23 cellular contexts compared by ENCODE assay signal in the genomic region with DNA sequence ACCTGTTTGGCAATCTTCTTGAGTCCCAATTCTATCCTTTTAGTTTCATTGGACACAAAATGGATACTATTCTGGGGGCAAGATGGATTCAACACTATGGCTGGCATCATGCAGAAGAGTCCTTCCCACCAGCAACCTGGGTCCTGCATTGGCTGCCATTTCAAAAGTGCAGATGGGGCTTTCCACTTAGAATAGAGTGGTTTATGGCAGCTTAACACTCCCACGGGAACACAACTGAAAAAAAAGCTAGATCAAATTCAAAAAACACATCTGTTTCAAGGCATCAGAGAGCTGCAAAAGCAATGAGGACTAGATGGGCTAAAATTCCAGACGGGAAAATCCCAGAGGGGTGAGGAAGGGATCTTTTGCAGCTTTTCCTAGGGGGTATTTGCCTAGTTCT. TPM values are rescaled to one million over a fixed set of nuclear protein-coding genes. Genes with fewer than 3 reads are reported as not detected.
DNase-seq lines count a peak whose midpoint lies in the region; ATAC-seq and TF ChIP-seq lines count a peak whose summit lies in the region.
"Had no signal": no experiment of that assay in that cellular context is flagged by ENCODE, and none has a peak within 500 bp of the region (broad histone marks: within the 10 kb centered on the region; RNA-seq: fewer than 3 reads in every experiment).

No MANE protein-coding gene starts in this region.

- peak overlapping the region in 10 of 11 experiments; percentile 39 to 75 (median 58); a peak in 20 of 22 replicates for H3K4me2 ChIP-seq in BLaER1 treated with 17β-estradiol and CSF1 and Interleukin-3, amounts not matched to agents 10 nM and 100 nM

- H3K27ac ChIP-seq in BLaER1 treated with 17β-estradiol and CSF1 and Interleukin-3, amounts not matched to agents 10 nM and 100 nM: peak overlapping the region in 5 of 11 experiments; percentile 1 to 61 (median 44); a peak in 9 of 22 replicates
- no peak overlapping the region for H3K27ac ChIP-seq in colonic mucosa
- H3K27ac ChIP-seq: parathyroid adenoma had no signal

- H3K4me1 Mint-ChIP-seq in activated CD4-positive, alpha-beta memory T cell treated with anti-CD3 and anti-CD28 coated beads for 36 hours (ENCODE audit: low read depth): peaks cover 3% of the 10 kb centered on the region

- no peaks in the 10 kb centered on the region for H3K27me3 ChIP-seq in BLaER1 treated with 17β-estradiol and CSF1 and Interleukin-3, amounts not matched to agents 10 nM and 100 nM
- H3K27me3 ChIP-seq in colonic mucosa: no peaks in the 10 kb centered on the region

- no peak overlapping the region for H3K4me3 Mint-ChIP-seq in activated CD4-positive, alpha-beta memory T cell treated with anti-CD3 and anti-CD28 coated beads for 36 hours
- H3K4me3 Mint-ChIP-seq: activated naive CD8-positive, alpha-beta T cell treated with anti-CD3 and anti-CD28 coated beads, Interleukin-2, amount 50 U/mL, for 24 hours; natural killer cell; stimulated activated naive CD8-positive, alpha-beta T cell treated with anti-CD3 and anti-CD28 coated beads, Interleukin-15, amount 100 ng/mL, for 72 hours; type B pancreatic cell had no signal

- ATAC-seq in GM19025 (IDR thresholded peaks at IDR 0.05; ENCODE audit: low read depth, unreplicated experiment): peak; percentile 50
- ATAC-seq: activated naive CD8-positive, alpha-beta T cell treated with anti-CD3 and anti-CD28 coated beads, Interleukin-2, amount 50 U/mL, for 24 hours; natural killer cell; stimulated activated naive CD8-positive, alpha-beta T cell treated with anti-CD3 and anti-CD28 coated beads, Interleukin-15, amount 100 ng/mL, for 72 hours had no signal

- no peak overlapping the region for H3K4me3 ChIP-seq in BLaER1 treated with 17β-estradiol and CSF1 and Interleukin-3, amounts not matched to agents 10 nM and 100 nM
- no peak overlapping the region for H3K4me3 ChIP-seq in colonic mucosa

- POLR2A ChIA-PET in activated CD4-positive, alpha-beta memory T cell treated with anti-CD3 and anti-CD28 coated beads for 36 hours (lab: Charles Lee): no interaction called here

- DNase-seq in NCI-H1694 treated with DMSO at 0.1 percent for 48 hours (lab: John Stamatoyannopoulos, UW) (peak; percentile 44), fibroblast of peridontal ligament (ENCODE audit: extremely low read depth) (peak; percentile 87), H4 (ENCODE audit: low spot score) (no peak), colonic mucosa (no peak), DMS153 treated with DMSO at 0.1 percent for 48 hours (lab: John Stamatoyannopoulos, UW; ENCODE audit: unreplicated experiment) (no peak)
- no peak for DNase-seq in activated CD4-positive, alpha-beta memory T cell treated with anti-CD3 and anti-CD28 coated beads for 36 hours
- DNase-seq: activated effector memory CD4-positive, alpha-beta T cell treated with Interleukin-2 at 50 U/mL for 16 hours; activated naive CD8-positive, alpha-beta T cell treated with anti-CD3 and anti-CD28 coated beads, Interleukin-2, amount 50 U/mL, for 24 hours; COR-L47; dermis blood vessel endothelial cell; kidney; mesendoderm; natural killer cell; RPMI8226; stimulated activated CD4-positive, alpha-beta T cell treated with anti-CD3 and anti-CD28 coated beads, Interleukin-2, amount 100 ng/mL, for 24 hours; stimulated activated naive CD8-positive, alpha-beta T cell treated with anti-CD3 and anti-CD28 coated beads, Interleukin-15, amount 100 ng/mL, for 72 hours had no signal

- H3K4me1 ChIP-seq in BLaER1 treated with 17β-estradiol and CSF1 and Interleukin-3, amounts not matched to agents 10 nM and 100 nM: peaks cover 36 to 71% (median 49%) of the 10 kb centered on the region in 10 experiments
- H3K4me1 ChIP-seq in colonic mucosa: no peaks in the 10 kb centered on the region
- H3K4me1 ChIP-seq: parathyroid adenoma had no signal

- no peaks in the 10 kb centered on the region for H3K36me3 ChIP-seq in BLaER1 treated with 17β-estradiol and CSF1 and Interleukin-3, amounts not matched to agents 10 nM and 100 nM
- H3K36me3 ChIP-seq in colonic mucosa: no peaks in the 10 kb centered on the region

- no peaks in the 10 kb centered on the region for H3K36me3 Mint-ChIP-seq in activated CD4-positive, alpha-beta memory T cell treated with anti-CD3 and anti-CD28 coated beads for 36 hours
- H3K36me3 Mint-ChIP-seq: natural killer cell, type B pancreatic cell had no signal

- CTCF ChIA-PET in activated CD4-positive, alpha-beta memory T cell treated with anti-CD3 and anti-CD28 coated beads for 36 hours (lab: Charles Lee): interaction anchor here (1.4 kb wide), 1 partner anchor 797 kb away, joined by 4 read pairs; no protein-coding TSS in a partner anchor

- peaks cover 12% of the 10 kb centered on the region for H3K27me3 Mint-ChIP-seq in activated CD4-positive, alpha-beta memory T cell treated with anti-CD3 and anti-CD28 coated beads for 36 hours

- TF ChIP-seq CTCF in colonic mucosa (IDR thresholded peaks at IDR 0.05): no peak

- peaks cover 0 to 36% (median 0%) of the 10 kb centered on the region in 11 experiments; a peak in 6 of 22 replicates for H3K9me3 ChIP-seq in BLaER1 treated with 17β-estradiol and CSF1 and Interleukin-3, amounts not matched to agents 10 nM and 100 nM (replicated peaks in 1 of 11)
- H3K9me3 ChIP-seq in colonic mucosa: no peaks in the 10 kb centered on the region

- no peaks in the 10 kb centered on the region for H4K20me1 ChIP-seq in BLaER1 treated with 17β-estradiol and CSF1 and Interleukin-3, amounts not matched to agents 10 nM and 100 nM

- H3K27ac Mint-ChIP-seq in activated CD4-positive, alpha-beta memory T cell treated with anti-CD3 and anti-CD28 coated beads for 36 hours: no peak overlapping the region
- H3K27ac Mint-ChIP-seq: activated naive CD8-positive, alpha-beta T cell treated with anti-CD3 and anti-CD28 coated beads, Interleukin-2, amount 50 U/mL, for 24 hours; natural killer cell; stimulated activated naive CD8-positive, alpha-beta T cell treated with anti-CD3 and anti-CD28 coated beads, Interleukin-15, amount 100 ng/mL, for 72 hours; type B pancreatic cell had no signal

- H3K9ac ChIP-seq in BLaER1 treated with 17β-estradiol and CSF1 and Interleukin-3, amounts not matched to agents 10 nM and 100 nM: 0 out of 22 replicates have a peak overlapping the region, but pooled peaks of 1 of the 11 experiments have one; percentile 17
- no peak overlapping the region for H3K9ac ChIP-seq in colonic mucosa (ENCODE audit: low read depth in 2 of 2, low read length in 2 of 2)
- H3K9ac ChIP-seq: parathyroid adenoma had no signal

- intact Hi-C loops in activated CD4-positive, alpha-beta memory T cell treated with anti-CD3 and anti-CD28 coated beads for 36 hours (cut with micrococcal nuclease): no loop called here
- intact Hi-C loops in colonic mucosa (cut with DNase I): no loop called here

- H3K9me3 Mint-ChIP-seq in activated CD4-positive, alpha-beta memory T cell treated with anti-CD3 and anti-CD28 coated beads for 36 hours: no peaks in the 10 kb centered on the region
- H3K9me3 Mint-ChIP-seq: activated naive CD8-positive, alpha-beta T cell treated with anti-CD3 and anti-CD28 coated beads, Interleukin-2, amount 50 U/mL, for 24 hours; natural killer cell; stimulated activated naive CD8-positive, alpha-beta T cell treated with anti-CD3 and anti-CD28 coated beads, Interleukin-15, amount 100 ng/mL, for 72 hours; type B pancreatic cell had no signal

RNA-seq across cellular contexts. Expression of gene HMHB1, which starts 11.2 kb away (rescaled TPM):
- total RNA-seq in activated CD4-positive, alpha-beta memory T cell treated with anti-CD3 and anti-CD28 coated beads for 36 hours: not detected
- not detected in 2 replicates for total RNA-seq in H4 (2014; rRNA removed; shearing (Covaris generic))
- not detected for total RNA-seq in colonic mucosa
- total RNA-seq: dermis blood vessel endothelial cell, frontal cortex, G401, kidney, natural killer cell, skeletal muscle tissue had no signal

Comparison
In these comparisons a context has a peak if more than half of its experiments do, and no peak if none do; other contexts are left out.
1. DNase-seq: peak in NCI-H1694 treated with DMSO at 0.1 percent for 48 hours (single experiment) and fibroblast of peridontal ligament (single experiment); none in activated CD4-positive, alpha-beta memory T cell treated with anti-CD3 and anti-CD28 coated beads for 36 hours (single experiment), H4 (single experiment), colonic mucosa (single experiment) and DMS153 treated with DMSO at 0.1 percent for 48 hours (single experiment).